Comparison of ENCODE assay signal across 1 cellular context in genomic region chr2:42191285-42192009, GRCh38.
TF ChIP-seq lines count a peak whose summit lies in the region.

No MANE protein-coding gene starts in this region.

TF ChIP-seq in HepG2, 621 proteins besides CTCF, POLR2A, EP300 and RAD21 (continued from another document):
- TF ChIP-seq, protein P1, sequence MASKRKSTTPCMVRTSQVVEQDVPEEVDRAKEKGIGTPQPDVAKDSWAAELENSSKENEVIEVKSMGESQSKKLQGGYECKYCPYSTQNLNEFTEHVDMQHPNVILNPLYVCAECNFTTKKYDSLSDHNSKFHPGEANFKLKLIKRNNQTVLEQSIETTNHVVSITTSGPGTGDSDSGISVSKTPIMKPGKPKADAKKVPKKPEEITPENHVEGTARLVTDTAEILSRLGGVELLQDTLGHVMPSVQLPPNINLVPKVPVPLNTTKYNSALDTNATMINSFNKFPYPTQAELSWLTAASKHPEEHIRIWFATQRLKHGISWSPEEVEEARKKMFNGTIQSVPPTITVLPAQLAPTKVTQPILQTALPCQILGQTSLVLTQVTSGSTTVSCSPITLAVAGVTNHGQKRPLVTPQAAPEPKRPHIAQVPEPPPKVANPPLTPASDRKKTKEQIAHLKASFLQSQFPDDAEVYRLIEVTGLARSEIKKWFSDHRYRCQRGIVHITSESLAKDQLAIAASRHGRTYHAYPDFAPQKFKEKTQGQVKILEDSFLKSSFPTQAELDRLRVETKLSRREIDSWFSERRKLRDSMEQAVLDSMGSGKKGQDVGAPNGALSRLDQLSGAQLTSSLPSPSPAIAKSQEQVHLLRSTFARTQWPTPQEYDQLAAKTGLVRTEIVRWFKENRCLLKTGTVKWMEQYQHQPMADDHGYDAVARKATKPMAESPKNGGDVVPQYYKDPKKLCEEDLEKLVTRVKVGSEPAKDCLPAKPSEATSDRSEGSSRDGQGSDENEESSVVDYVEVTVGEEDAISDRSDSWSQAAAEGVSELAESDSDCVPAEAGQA (IDR thresholded peaks at IDR 0.05; ENCODE audit: low read depth): no peak
- TF ChIP-seq, protein P1 (CRISPR knock-in tag; IDR thresholded peaks at IDR 0.05; ENCODE audit: borderline replicate concordance): no peak; the same call in 1 of the 2 replicates
- peak; percentile 84 for TF ChIP-seq ZSCAN29 (CRISPR knock-in tag; conservative IDR thresholded peaks at IDR 0.05)
- TF ChIP-seq TBL1XR1 (IDR thresholded peaks at IDR 0.05; ENCODE audit: borderline replicate concordance, low read length, partially characterized antibody): no peak
- TF ChIP-seq, protein P2, sequence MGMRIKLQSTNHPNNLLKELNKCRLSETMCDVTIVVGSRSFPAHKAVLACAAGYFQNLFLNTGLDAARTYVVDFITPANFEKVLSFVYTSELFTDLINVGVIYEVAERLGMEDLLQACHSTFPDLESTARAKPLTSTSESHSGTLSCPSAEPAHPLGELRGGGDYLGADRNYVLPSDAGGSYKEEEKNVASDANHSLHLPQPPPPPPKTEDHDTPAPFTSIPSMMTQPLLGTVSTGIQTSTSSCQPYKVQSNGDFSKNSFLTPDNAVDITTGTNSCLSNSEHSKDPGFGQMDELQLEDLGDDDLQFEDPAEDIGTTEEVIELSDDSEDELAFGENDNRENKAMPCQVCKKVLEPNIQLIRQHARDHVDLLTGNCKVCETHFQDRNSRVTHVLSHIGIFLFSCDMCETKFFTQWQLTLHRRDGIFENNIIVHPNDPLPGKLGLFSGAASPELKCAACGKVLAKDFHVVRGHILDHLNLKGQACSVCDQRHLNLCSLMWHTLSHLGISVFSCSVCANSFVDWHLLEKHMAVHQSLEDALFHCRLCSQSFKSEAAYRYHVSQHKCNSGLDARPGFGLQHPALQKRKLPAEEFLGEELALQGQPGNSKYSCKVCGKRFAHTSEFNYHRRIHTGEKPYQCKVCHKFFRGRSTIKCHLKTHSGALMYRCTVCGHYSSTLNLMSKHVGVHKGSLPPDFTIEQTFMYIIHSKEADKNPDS (CRISPR knock-in tag; IDR thresholded peaks at IDR 0.05): 0 out of 2 replicates have a peak, but pooled peaks have one; percentile 59
- no peak for TF ChIP-seq ZNF660 (CRISPR knock-in tag; IDR thresholded peaks at IDR 0.05; ENCODE audit: borderline replicate concordance, low read depth)
- no peak for TF ChIP-seq ZNF629 (CRISPR knock-in tag; conservative IDR thresholded peaks at IDR 0.05)
- peak; percentile 53; the same call in 1 of the 2 replicates for TF ChIP-seq ZNF605 (CRISPR knock-in tag; IDR thresholded peaks at IDR 0.05)
- TF ChIP-seq ZNF580 (CRISPR knock-in tag; IDR thresholded peaks at IDR 0.05; ENCODE audit: borderline replicate concordance, low read depth): 0 out of 2 replicates have a peak, but pooled peaks have one; percentile 35
- TF ChIP-seq ATF1 (CRISPR knock-in tag; IDR thresholded peaks at IDR 0.05): peak; percentile 63
- TF ChIP-seq U2AF1 (optimal IDR thresholded peaks at IDR 0.05; ENCODE audit: low read depth, low read length): no peak
- no peak for TF ChIP-seq ATAD3A (CRISPR knock-in tag; IDR thresholded peaks at IDR 0.05)
- TF ChIP-seq HMGA1 (CRISPR knock-in tag; conservative IDR thresholded peaks at IDR 0.05): no peak
- 0 out of 2 replicates have a peak, but pooled peaks have one; percentile 15 for TF ChIP-seq MAX (IDR thresholded peaks at IDR 0.05)
- TF ChIP-seq CBFB (CRISPR knock-in tag; IDR thresholded peaks at IDR 0.05): no peak
- TF ChIP-seq MED13 (CRISPR knock-in tag; IDR thresholded peaks at IDR 0.05): peak; percentile 94
- TF ChIP-seq, protein P3, sequence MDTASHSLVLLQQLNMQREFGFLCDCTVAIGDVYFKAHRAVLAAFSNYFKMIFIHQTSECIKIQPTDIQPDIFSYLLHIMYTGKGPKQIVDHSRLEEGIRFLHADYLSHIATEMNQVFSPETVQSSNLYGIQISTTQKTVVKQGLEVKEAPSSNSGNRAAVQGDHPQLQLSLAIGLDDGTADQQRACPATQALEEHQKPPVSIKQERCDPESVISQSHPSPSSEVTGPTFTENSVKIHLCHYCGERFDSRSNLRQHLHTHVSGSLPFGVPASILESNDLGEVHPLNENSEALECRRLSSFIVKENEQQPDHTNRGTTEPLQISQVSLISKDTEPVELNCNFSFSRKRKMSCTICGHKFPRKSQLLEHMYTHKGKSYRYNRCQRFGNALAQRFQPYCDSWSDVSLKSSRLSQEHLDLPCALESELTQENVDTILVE (CRISPR knock-in tag; IDR thresholded peaks at IDR 0.05): peak; percentile 31; the same call in 1 of the 2 replicates
- TF ChIP-seq ZNF333 (CRISPR knock-in tag; IDR thresholded peaks at IDR 0.05; ENCODE audit: borderline replicate concordance): no peak
- TF ChIP-seq RXRA (CRISPR knock-in tag; IDR thresholded peaks at IDR 0.05): peak; percentile 57
- TF ChIP-seq THAP7 (CRISPR knock-in tag; IDR thresholded peaks at IDR 0.05): no peak
- no peak for TF ChIP-seq MEIS1 (CRISPR knock-in tag; IDR thresholded peaks at IDR 0.05; ENCODE audit: borderline replicate concordance)
- no peak for TF ChIP-seq PAX8 (CRISPR knock-in tag; IDR thresholded peaks at IDR 0.05; ENCODE audit: borderline replicate concordance)
- TF ChIP-seq MEF2D (CRISPR knock-in tag; IDR thresholded peaks at IDR 0.05): peak; percentile 75
- peak; percentile 84 for TF ChIP-seq CEBPB (IDR thresholded peaks at IDR 0.05; ENCODE audit: borderline replicate concordance, low read depth, low read length)
- TF ChIP-seq, protein P4, sequence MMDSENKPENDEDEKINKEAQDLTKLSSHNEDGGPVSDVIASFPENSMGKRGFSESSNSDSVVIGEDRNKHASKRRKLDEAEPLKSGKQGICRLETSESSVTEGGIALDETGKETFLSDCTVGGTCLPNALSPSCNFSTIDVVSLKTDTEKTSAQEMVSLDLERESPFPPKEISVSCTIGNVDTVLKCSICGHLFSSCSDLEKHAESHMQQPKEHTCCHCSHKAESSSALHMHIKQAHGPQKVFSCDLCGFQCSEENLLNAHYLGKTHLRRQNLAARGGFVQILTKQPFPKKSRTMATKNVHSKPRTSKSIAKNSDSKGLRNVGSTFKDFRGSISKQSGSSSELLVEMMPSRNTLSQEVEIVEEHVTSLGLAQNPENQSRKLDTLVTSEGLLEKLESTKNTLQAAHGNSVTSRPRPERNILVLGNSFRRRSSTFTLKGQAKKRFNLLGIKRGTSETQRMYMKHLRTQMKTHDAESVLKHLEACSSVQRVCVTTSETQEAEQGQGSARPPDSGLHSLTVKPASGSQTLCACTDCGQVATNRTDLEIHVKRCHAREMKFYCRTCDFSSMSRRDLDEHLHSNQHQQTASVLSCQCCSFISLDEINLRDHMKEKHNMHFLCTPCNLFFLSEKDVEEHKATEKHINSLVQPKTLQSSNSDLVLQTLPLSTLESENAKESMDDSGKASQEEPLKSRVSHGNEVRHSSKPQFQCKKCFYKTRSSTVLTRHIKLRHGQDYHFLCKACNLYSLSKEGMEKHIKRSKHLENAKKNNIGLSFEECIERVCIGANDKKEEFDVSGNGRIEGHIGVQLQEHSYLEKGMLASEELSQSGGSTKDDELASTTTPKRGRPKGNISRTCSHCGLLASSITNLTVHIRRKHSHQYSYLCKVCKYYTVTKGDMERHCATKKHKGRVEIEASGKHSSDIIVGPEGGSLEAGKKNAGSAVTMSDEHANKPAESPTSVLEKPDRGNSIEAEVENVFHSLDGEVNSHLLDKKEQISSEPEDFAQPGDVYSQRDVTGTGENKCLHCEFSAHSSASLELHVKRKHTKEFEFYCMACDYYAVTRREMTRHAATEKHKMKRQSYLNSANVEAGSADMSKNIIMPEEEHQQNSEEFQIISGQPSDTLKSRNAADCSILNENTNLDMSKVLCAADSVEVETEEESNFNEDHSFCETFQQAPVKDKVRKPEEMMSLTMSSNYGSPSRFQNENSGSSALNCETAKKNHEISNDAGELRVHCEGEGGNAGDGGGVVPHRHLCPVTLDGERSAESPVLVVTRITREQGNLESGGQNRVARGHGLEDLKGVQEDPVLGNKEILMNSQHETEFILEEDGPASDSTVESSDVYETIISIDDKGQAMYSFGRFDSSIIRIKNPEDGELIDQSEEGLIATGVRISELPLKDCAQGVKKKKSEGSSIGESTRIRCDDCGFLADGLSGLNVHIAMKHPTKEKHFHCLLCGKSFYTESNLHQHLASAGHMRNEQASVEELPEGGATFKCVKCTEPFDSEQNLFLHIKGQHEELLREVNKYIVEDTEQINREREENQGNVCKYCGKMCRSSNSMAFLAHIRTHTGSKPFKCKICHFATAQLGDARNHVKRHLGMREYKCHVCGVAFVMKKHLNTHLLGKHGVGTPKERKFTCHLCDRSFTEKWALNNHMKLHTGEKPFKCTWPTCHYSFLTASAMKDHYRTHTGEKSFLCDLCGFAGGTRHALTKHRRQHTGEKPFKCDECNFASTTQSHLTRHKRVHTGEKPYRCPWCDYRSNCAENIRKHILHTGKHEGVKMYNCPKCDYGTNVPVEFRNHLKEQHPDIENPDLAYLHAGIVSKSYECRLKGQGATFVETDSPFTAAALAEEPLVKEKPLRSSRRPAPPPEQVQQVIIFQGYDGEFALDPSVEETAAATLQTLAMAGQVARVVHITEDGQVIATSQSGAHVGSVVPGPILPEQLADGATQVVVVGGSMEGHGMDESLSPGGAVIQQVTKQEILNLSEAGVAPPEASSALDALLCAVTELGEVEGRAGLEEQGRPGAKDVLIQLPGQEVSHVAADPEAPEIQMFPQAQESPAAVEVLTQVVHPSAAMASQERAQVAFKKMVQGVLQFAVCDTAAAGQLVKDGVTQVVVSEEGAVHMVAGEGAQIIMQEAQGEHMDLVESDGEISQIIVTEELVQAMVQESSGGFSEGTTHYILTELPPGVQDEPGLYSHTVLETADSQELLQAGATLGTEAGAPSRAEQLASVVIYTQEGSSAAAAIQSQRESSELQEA (CRISPR knock-in tag; IDR thresholded peaks at IDR 0.05; ENCODE audit: not compliant biosample characterization): no peak
- peak; percentile 83 for TF ChIP-seq BCL6 (CRISPR knock-in tag; IDR thresholded peaks at IDR 0.05)
- no peak for TF ChIP-seq ZNF468 (CRISPR knock-in tag; IDR thresholded peaks at IDR 0.05)
- TF ChIP-seq HHEX (CRISPR knock-in tag; IDR thresholded peaks at IDR 0.05): peak; percentile 24; the same call in 1 of the 2 replicates
- TF ChIP-seq GABPA (IDR thresholded peaks at IDR 0.05; ENCODE audit: low read depth, low read length): no peak
- peak; percentile 47; the same call in 1 of the 2 replicates for TF ChIP-seq GABPA (CRISPR knock-in tag; IDR thresholded peaks at IDR 0.05; ENCODE audit: low read depth)
- TF ChIP-seq ZNF282 (IDR thresholded peaks at IDR 0.05; ENCODE audit: partially characterized antibody): no peak
- TF ChIP-seq GATAD1 (CRISPR knock-in tag; IDR thresholded peaks at IDR 0.05): peak; percentile 33
- TF ChIP-seq, protein P5, sequence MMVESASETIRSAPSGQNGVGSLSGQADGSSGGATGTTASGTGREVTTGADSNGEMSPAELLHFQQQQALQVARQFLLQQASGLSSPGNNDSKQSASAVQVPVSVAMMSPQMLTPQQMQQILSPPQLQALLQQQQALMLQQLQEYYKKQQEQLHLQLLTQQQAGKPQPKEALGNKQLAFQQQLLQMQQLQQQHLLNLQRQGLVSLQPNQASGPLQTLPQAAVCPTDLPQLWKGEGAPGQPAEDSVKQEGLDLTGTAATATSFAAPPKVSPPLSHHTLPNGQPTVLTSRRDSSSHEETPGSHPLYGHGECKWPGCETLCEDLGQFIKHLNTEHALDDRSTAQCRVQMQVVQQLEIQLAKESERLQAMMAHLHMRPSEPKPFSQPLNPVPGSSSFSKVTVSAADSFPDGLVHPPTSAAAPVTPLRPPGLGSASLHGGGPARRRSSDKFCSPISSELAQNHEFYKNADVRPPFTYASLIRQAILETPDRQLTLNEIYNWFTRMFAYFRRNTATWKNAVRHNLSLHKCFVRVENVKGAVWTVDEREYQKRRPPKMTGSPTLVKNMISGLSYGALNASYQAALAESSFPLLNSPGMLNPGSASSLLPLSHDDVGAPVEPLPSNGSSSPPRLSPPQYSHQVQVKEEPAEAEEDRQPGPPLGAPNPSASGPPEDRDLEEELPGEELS (CRISPR knock-in tag; IDR thresholded peaks at IDR 0.05): peak; percentile 91
- peak; percentile 75; the same call in 1 of the 2 replicates for TF ChIP-seq ZNF136 (CRISPR knock-in tag; IDR thresholded peaks at IDR 0.05; ENCODE audit: low read depth)
- TF ChIP-seq HNF4A (CRISPR knock-in tag; IDR thresholded peaks at IDR 0.05): peak; percentile 99
- no peak for TF ChIP-seq NR3C1 (CRISPR knock-in tag; IDR thresholded peaks at IDR 0.05)
- peak; percentile 33; the same call in 1 of the 2 replicates for TF ChIP-seq ZNF652 (CRISPR knock-in tag; IDR thresholded peaks at IDR 0.05; ENCODE audit: borderline replicate concordance, low read depth)
- no peak for TF ChIP-seq ZBTB38 (CRISPR knock-in tag; IDR thresholded peaks at IDR 0.05)
- TF ChIP-seq ZBTB8A (CRISPR knock-in tag; IDR thresholded peaks at IDR 0.05; ENCODE audit: borderline replicate concordance, low read depth): no peak
